ENCODE assay signal across 27 cellular contexts in the genomic region with DNA sequence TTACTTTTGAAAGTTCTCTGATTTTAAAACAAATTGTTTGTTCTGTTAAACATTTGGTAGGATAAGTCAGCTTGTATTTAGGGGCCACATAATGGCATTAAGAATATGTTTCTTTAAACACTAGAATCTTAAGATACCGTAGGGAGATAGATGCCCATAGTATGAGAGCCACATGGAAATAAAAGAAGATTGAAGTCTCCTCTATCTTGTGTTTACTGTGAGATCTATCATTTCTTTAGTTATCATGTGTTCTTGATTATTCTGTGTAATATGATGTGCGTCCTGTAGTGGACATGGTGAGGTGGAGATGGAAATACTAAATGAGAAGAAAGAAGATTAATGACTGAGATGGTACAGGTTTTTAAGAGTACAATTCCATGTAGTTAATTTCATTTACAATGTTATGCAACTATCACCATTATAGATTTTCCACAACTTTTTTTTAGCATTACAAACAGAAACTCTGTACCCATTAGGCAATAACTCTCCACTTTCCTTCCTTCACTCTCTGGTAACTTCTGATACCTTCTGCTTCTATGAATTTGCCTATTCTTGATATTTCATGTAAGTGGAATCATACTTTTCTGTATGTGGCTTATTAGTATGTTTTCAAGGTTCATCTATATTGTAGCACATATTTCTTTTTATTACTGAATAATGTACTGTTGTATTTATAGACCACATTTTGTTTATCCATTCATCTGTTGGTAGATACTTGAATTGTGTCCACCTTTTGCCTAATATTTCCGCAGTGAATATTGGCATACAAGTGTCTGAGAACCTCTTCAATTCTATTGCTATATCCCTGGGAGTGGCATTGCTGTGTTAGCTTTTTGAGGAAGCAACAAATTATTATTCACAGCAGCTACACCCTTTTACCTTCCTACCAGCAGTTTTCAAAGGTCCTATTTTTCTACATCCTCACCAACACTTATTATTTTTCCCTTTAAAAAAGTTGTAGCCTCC.
"Had no signal": no experiment of that assay in that cellular context is flagged by ENCODE, and none has a peak within 500 bp of the region (broad histone marks: within the 10 kb centered on the region; RNA-seq: fewer than 3 reads in every experiment).

No MANE protein-coding gene starts in this region.

- H3K27ac ChIP-seq: coronary artery, esophagus muscularis mucosa, foreskin keratinocyte, gastroesophageal sphincter, heart right ventricle, left ventricle myocardium inferior, lower lobe of right lung, prostate gland, right atrium auricular region, skin epidermis, suprapubic skin, transverse colon, upper lobe of right lung, uterus had no signal

- FAIRE-seq: endothelial cell of umbilical vein had no signal

- H3K27me3 ChIP-seq: esophagus muscularis mucosa, foreskin keratinocyte, gastroesophageal sphincter, heart right ventricle, right atrium auricular region, suprapubic skin, transverse colon, upper lobe of right lung, uterus had no signal

- ATAC-seq: foreskin keratinocyte; gastroesophageal sphincter; heart right ventricle; left cardiac atrium; lower lobe of right lung; naive thymus-derived CD8-positive, alpha-beta T cell; stimulated activated naive CD8-positive, alpha-beta T cell treated with anti-CD3 and anti-CD28 coated beads, Interleukin-15, amount 100 ng/mL, for 72 hours; upper lobe of right lung had no signal

- H3K4me1 ChIP-seq: foreskin keratinocyte, prostate gland, uterus had no signal

- DNase-seq: dermis blood vessel endothelial cell; effector memory CD4-positive, alpha-beta T cell; foreskin keratinocyte; heart right ventricle; hippocampal formation; left cardiac atrium; left ventricle myocardium inferior; lower lobe of right lung; naive thymus-derived CD8-positive, alpha-beta T cell; nephron progenitor cell; nucleus accumbens; stimulated activated CD4-positive, alpha-beta T cell treated with anti-CD3 and anti-CD28 coated beads, Interleukin-15, amount 100 ng/mL, for 24 hours; stimulated activated CD4-positive, alpha-beta T cell treated with anti-CD3 and anti-CD28 coated beads, Interleukin-4, amount 100 ng/mL, for 1 hour; stimulated activated CD8-positive, alpha-beta memory T cell treated with anti-CD3 and anti-CD28 coated beads, Interleukin-4, amount 100 ng/mL, for 48 hours; stimulated activated naive CD4-positive, alpha-beta T cell; stimulated activated naive CD8-positive, alpha-beta T cell treated with anti-CD3 and anti-CD28 coated beads, Interleukin-15, amount 100 ng/mL, for 72 hours; transverse colon; upper lobe of right lung; uterus had no signal

- H3K36me3 ChIP-seq: prostate gland, uterus had no signal

- H3K4me3 ChIP-seq: coronary artery, esophagus muscularis mucosa, gastroesophageal sphincter, heart right ventricle, left ventricle myocardium inferior, lower lobe of right lung, prostate gland, right atrium auricular region, skin epidermis, suprapubic skin, transverse colon, upper lobe of right lung, uterus had no signal

- H3K9me3 ChIP-seq: esophagus muscularis mucosa, gastroesophageal sphincter, heart right ventricle, left ventricle myocardium inferior, lower lobe of right lung, prostate gland, right atrium auricular region, suprapubic skin, transverse colon, upper lobe of right lung, uterus had no signal
